Comparison of ENCODE assay signal across 7 cellular contexts in the genomic region with DNA sequence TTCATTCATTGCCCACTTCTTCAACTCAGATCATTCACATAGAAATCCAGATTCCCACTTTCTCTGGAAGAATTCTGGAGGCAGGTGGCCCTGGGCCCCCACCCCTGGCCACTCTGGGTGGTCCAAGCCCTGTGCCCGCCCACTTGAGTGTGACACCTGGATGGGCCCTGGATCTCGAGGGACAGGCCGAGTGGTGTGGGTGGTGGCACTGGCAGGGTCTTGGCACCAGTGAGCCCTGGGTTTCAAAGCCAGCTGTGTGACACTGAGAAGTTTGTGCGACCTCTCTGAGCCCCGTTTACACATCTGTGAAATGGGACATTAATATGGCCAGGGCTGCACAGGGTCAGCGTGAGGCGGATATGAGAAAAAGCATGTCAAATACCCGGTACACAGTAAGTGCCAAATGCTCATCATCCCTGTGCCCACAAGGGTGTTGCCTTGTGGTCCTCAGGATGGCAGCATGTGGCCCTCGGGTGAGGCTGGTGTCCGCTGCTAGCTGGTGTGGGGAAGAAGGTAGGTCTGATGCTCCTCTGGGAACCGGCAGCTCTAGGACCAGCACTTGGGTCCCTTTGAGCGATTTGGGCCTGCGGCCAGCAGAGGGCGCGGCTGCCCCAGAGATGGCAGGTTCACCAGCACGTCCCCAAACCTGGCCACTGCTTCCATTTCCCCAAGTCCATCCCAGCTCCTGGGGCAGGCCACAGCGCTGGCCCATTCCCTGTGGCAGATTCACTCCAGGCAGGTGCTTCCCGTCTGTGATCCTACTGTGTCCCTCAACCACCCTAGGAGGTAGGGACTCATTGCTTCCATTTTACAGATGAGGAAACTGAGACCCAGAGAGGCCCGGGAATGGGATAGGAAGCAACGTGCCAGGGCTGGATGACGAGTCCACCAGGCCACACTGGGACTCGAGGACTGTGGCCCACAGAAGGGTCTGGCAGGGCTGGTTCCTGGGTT. TPM values are rescaled to one million over a fixed set of nuclear protein-coding genes. Genes with fewer than 3 reads are reported as not detected.
DNase-seq lines count a peak whose midpoint lies in the region; TF ChIP-seq lines count a peak whose summit lies in the region.

No MANE protein-coding gene starts in this region.

- CTCF ChIA-PET in SK-N-SH (lab: Yijun Ruan, JAX): interaction anchor here (0.6 to 14.6 kb wide), 68 partner anchors 9 to 1014 kb away, joined by 3 to 470 read pairs (median 5); a partner anchor contains a TSS

- H3K9me2 ChIP-seq in Karpas-422 (replicated peaks; ENCODE audit: insufficient read depth, low read length) (no peaks in the 10 kb centered on the region), SK-N-SH (no peaks in the 10 kb centered on the region)

- 47% methylated on average over 20 of the region's 22 CpGs for WGBS in SK-N-SH (ENCODE audit: low lambda C conversion rate)
- 43% methylated on average over 22 of the region's 22 CpGs; no CpG with 5 or more reads in 1 of the 2 donors for WGBS in transverse colon (ENCODE audit: low coverage in 1 of 2), 2 donors

- no peak overlapping the region for H3K4me2 ChIP-seq in Karpas-422 (ENCODE audit: low read depth, low read length, poor library complexity, severe bottlenecking)
- H3K4me2 ChIP-seq in SK-N-SH: no peak overlapping the region
- no peak overlapping the region for H3K4me2 ChIP-seq in parathyroid adenoma (ENCODE audit: low read length)

- H3K27ac Mint-ChIP-seq in glutamatergic neuron (ENCODE audit: unreplicated experiment): no peak overlapping the region

- H3K4me1 Mint-ChIP-seq in glutamatergic neuron (ENCODE audit: low read depth, unreplicated experiment): peaks cover 6% of the 10 kb centered on the region

- TF ChIP-seq EP300 in SK-N-SH (IDR thresholded peaks at IDR 0.05; ENCODE audit: borderline replicate concordance in 1 of 2, low read depth in 1 of 2, low read length in 1 of 2) (no peak), transverse colon (IDR thresholded peaks at IDR 0.05; ENCODE audit: low read depth) (no peak)

- intact Hi-C loops in transverse colon (cut with DNase I; ENCODE audit: low total_unique reads): loop anchor here (10.0 kb wide), 1 partner anchor 132 kb away; no protein-coding TSS in a partner anchor

- DNase-seq in Karpas-422 (peak; percentile 91), SK-N-SH (peak; percentile 88), glutamatergic neuron (peak; percentile 96), transverse colon (peak; percentile 85)
- DNase-seq in activated naive CD4-positive, alpha-beta T cell (lab: John Stamatoyannopoulos, UW): peak; percentile 5 to 44 (median 38)

- H4K20me1 ChIP-seq in Karpas-422 (ENCODE audit: insufficient read depth, low read depth, low read length) (0 out of 2 replicates have a peak, but pooled peaks cover 3% of the 10 kb centered on the region), SK-N-SH (ENCODE audit: insufficient read depth) (peaks cover 11% of the 10 kb centered on the region; the same call in 1 of the 2 replicates)

- H3K79me2 ChIP-seq in Karpas-422 (ENCODE audit: low read length) (no peaks in the 10 kb centered on the region), SK-N-SH (ENCODE audit: insufficient read depth) (no peaks in the 10 kb centered on the region), parathyroid adenoma (no peaks in the 10 kb centered on the region)

- no peak overlapping the region for H3K27ac ChIP-seq in Karpas-422 (ENCODE audit: low read length)
- no peak overlapping the region for H3K27ac ChIP-seq in SK-N-SH (ENCODE audit: low read depth in 2 of 2, low read length in 1 of 2)
- no peak overlapping the region for H3K27ac ChIP-seq in parathyroid adenoma
- no peak overlapping the region for H3K27ac ChIP-seq in transverse colon

- H3K9ac ChIP-seq in Karpas-422 (ENCODE audit: low read length) (no peak overlapping the region), SK-N-SH (no peak overlapping the region), parathyroid adenoma (no peak overlapping the region)

- H3K36me3 ChIP-seq in Karpas-422 (ENCODE audit: insufficient read depth, low read length) (no peaks in the 10 kb centered on the region), SK-N-SH (replicated peaks in 1 of 2; ENCODE audit: control insufficient read depth in 1 of 2, insufficient read depth in 2 of 2, low read length in 1 of 2) (peaks cover 4 to 9% of the 10 kb centered on the region in 2 experiments), parathyroid adenoma (ENCODE audit: control insufficient read depth, insufficient read depth, low read length) (no peaks in the 10 kb centered on the region), transverse colon (peaks cover 0 to 4% (median 0%) of the 10 kb centered on the region in 4 donors)

- H3K9me3 ChIP-seq in Karpas-422 (ENCODE audit: low read length) (no peaks in the 10 kb centered on the region), SK-N-SH (no peaks in the 10 kb centered on the region), parathyroid adenoma (ENCODE audit: control insufficient read depth, low read length) (no peaks in the 10 kb centered on the region), transverse colon (no peaks in the 10 kb centered on the region)

- in situ Hi-C loops in transverse colon (cut with MboI; ENCODE audit: low pct_ligation_motif_present in 1 of 4, low pct_unique_long_range_greater_than_20kb in 1 of 4, low sequenced_read_pairs in 3 of 4): loop anchor here in 3 of 4 donors (25.0 kb wide), 3 partner anchors 106 to 531 kb away; a partner anchor contains a TSS

- no peak for TF ChIP-seq POLR2A in transverse colon (IDR thresholded peaks at IDR 0.05)

- H2AFZ ChIP-seq in Karpas-422 (ENCODE audit: low read length) (no peak overlapping the region), SK-N-SH (ENCODE audit: low read depth) (no peak overlapping the region), parathyroid adenoma (peak overlapping the region; percentile 27)

- TF ChIP-seq CTCF in GM12873 (IDR thresholded peaks at IDR 0.05; ENCODE audit: insufficient read depth, low read depth, low read length, missing control alignments): peak; percentile 99
- TF ChIP-seq CTCF in SK-N-SH (IDR thresholded peaks at IDR 0.05): peak; percentile 91
- TF ChIP-seq CTCF in glutamatergic neuron (IDR thresholded peaks at IDR 0.05; ENCODE audit: partially characterized antibody, unreplicated experiment): peak; percentile 95
- peak; percentile 86 for TF ChIP-seq CTCF in parathyroid adenoma (IDR thresholded peaks at IDR 0.05)
- peak; percentile 60 to 86 (median 76) for TF ChIP-seq CTCF in transverse colon (IDR thresholded peaks at IDR 0.05)

- no peaks in the 10 kb centered on the region for H3K36me3 Mint-ChIP-seq in glutamatergic neuron (ENCODE audit: unreplicated experiment)

- POLR2A ChIA-PET in SK-N-SH (lab: Yijun Ruan, JAX): interaction anchor here (1.1 kb wide), 1 partner anchor 160 kb away, joined by 3 read pairs; a partner anchor contains a TSS

- peaks cover 3% of the 10 kb centered on the region for H3F3A ChIP-seq in SK-N-SH (replicated peaks; ENCODE audit: insufficient read depth)

- H3K27me3 Mint-ChIP-seq in glutamatergic neuron (ENCODE audit: unreplicated experiment): peaks cover 2% of the 10 kb centered on the region

- peaks cover 10% of the 10 kb centered on the region for H3K4me1 ChIP-seq in Karpas-422 (ENCODE audit: low read length)
- H3K4me1 ChIP-seq in SK-N-SH (ENCODE audit: control insufficient read depth in 1 of 2, insufficient read depth in 2 of 2, low read depth in 1 of 2, low read length in 1 of 2): peaks cover 9 to 31% of the 10 kb centered on the region in 2 experiments; a peak in 2 of 4 replicates
- H3K4me1 ChIP-seq in parathyroid adenoma: peaks cover 13% of the 10 kb centered on the region
- peaks cover 11 to 30% (median 22%) of the 10 kb centered on the region in 4 donors for H3K4me1 ChIP-seq in transverse colon

- no peak overlapping the region for H3K4me3 Mint-ChIP-seq in glutamatergic neuron (ENCODE audit: unreplicated experiment)

- H3K27me3 ChIP-seq in Karpas-422 (ENCODE audit: low read length): no peaks in the 10 kb centered on the region
- no peaks in the 10 kb centered on the region for H3K27me3 ChIP-seq in SK-N-SH (ENCODE audit: insufficient read depth)
- H3K27me3 ChIP-seq in parathyroid adenoma (ENCODE audit: control insufficient read depth, insufficient read depth, low read length): no peaks in the 10 kb centered on the region
- no peaks in the 10 kb centered on the region for H3K27me3 ChIP-seq in transverse colon

- peak; percentile 94 for TF ChIP-seq RAD21 in SK-N-SH (IDR thresholded peaks at IDR 0.05; ENCODE audit: low read length)

- H3K4me3 ChIP-seq in Karpas-422 (ENCODE audit: low read length) (no peak overlapping the region), SK-N-SH (ENCODE audit: low read depth in 2 of 2, low read length in 1 of 2) (peak overlapping the region in 1 of 2 experiments; percentile 47; a peak in 1 of 4 replicates), parathyroid adenoma (ENCODE audit: low read depth, low read length) (no peak overlapping the region), transverse colon (no peak overlapping the region)

- peaks cover 2% of the 10 kb centered on the region for H3K9me3 Mint-ChIP-seq in glutamatergic neuron (ENCODE audit: unreplicated experiment)

TF ChIP-seq in SK-N-SH, 30 proteins besides CTCF, POLR2A, EP300 and RAD21:
- TF ChIP-seq ELF1 (IDR thresholded peaks at IDR 0.05): no peak
- TF ChIP-seq SMC3 (IDR thresholded peaks at IDR 0.05; ENCODE audit: low read depth, low read length): peak; percentile 88
- no peak for TF ChIP-seq TAF1 (IDR thresholded peaks at IDR 0.05; ENCODE audit: borderline replicate concordance, low read depth, low read length)
- no peak for TF ChIP-seq TCF12 (IDR thresholded peaks at IDR 0.05)

RNA-seq across cellular contexts. Expression of a gene that starts 3.6 kb away (rescaled TPM):
- total RNA-seq in Karpas-422 (2014; rRNA removed; shearing (Covaris generic); ENCODE audit: low replicate concordance): not detected in 2 replicates
- polyA plus RNA-seq in SK-N-SH (2012; rRNA removed): 4.8 and 5.2 TPM in 2 replicates
- 1.4 and 2.3 TPM in 2 replicates for polyA plus RNA-seq in SK-N-SH (2012; cell fraction: cytosol; rRNA removed)
- polyA plus RNA-seq in SK-N-SH (2012; cell fraction: nucleus; rRNA removed): 7.5 and 8.1 TPM in 2 replicates
- not detected for total RNA-seq in glutamatergic neuron (ENCODE audit: unreplicated experiment)
- 10 to 100 TPM; 10.7 to 26.2 (median 16.7) TPM for total RNA-seq in transverse colon

RNA-seq across cellular contexts. Expression of a gene that starts 11.4 kb away (rescaled TPM):
- total RNA-seq in Karpas-422 (2014; rRNA removed; shearing (Covaris generic); ENCODE audit: low replicate concordance): not detected in 2 replicates
- 0.54 and 0.58 TPM in 2 replicates for polyA plus RNA-seq in SK-N-SH (2012; rRNA removed)
- 0.24 and 0.33 TPM in 2 replicates for polyA plus RNA-seq in SK-N-SH (2012; cell fraction: cytosol; rRNA removed)
- 1.2 and 2.1 TPM in 2 replicates for polyA plus RNA-seq in SK-N-SH (2012; cell fraction: nucleus; rRNA removed)
- total RNA-seq in glutamatergic neuron (ENCODE audit: unreplicated experiment): 112 TPM
- total RNA-seq in transverse colon: under 1 TPM in 1 of 4 donors, not detected in 3; 0.41 TPM

RNA-seq across cellular contexts. Expression of a gene that starts 57.7 kb away (rescaled TPM):
- total RNA-seq in Karpas-422 (2014; rRNA removed; shearing (Covaris generic); ENCODE audit: low replicate concordance): 4.7 and 6.8 TPM in 2 replicates
- polyA plus RNA-seq in SK-N-SH (2012; rRNA removed): 2.4 and 2.7 TPM in 2 replicates
- 1.3 and 1.6 TPM in 2 replicates for polyA plus RNA-seq in SK-N-SH (2012; cell fraction: cytosol; rRNA removed)
- 8.0 and 8.5 TPM in 2 replicates for polyA plus RNA-seq in SK-N-SH (2012; cell fraction: nucleus; rRNA removed)
- total RNA-seq in glutamatergic neuron (ENCODE audit: unreplicated experiment) (9.5 TPM), transverse colon (10 to 100 TPM; 10.8 to 20.2 (median 13.7) TPM)

Comparison
In these comparisons a context has a peak if more than half of its experiments do, and no peak if none do; other contexts are left out.
1. DNase-seq: peak in every context shown above with its lines; median percentile 96 in glutamatergic neuron; 91 in Karpas-422; 88 in SK-N-SH; 85 in transverse colon; 38 in activated naive CD4-positive, alpha-beta T cell.
2. RNA of a gene that starts 3.6 kb away (total RNA-seq): 10.7 to 26.2 TPM in transverse colon; not detected in glutamatergic neuron (single experiment) and not detected in Karpas-422; every median in the first group is over 10 times any median in the second.
3. RNA of a gene that starts 11.4 kb away (total RNA-seq): 112 TPM in glutamatergic neuron (single experiment); 0.41 TPM in transverse colon and not detected in Karpas-422; every median in the first group is over 10 times any median in the second.
4. Peak in every context shown above with its lines, with median percentiles within 50 percentile points of each other: CTCF ChIP-seq.